ENCODE assay signal across 17 cellular contexts in genomic region chr11:46905806-46906205, GRCh38. TPM values are rescaled to one million over a fixed set of nuclear protein-coding genes. Genes with fewer than 3 reads are reported as not detected.
DNase-seq lines count a peak whose midpoint lies in the region; FAIRE-seq and TF ChIP-seq lines count a peak whose summit lies in the region.
"Had no signal": no experiment of that assay in that cellular context is flagged by ENCODE, and none has a peak within 500 bp of the region (broad histone marks: within the 10 kb centered on the region; RNA-seq: fewer than 3 reads in every experiment).

No MANE protein-coding gene starts in this region.

- H4K8ac ChIP-seq in H1 (ENCODE audit: extremely low read depth, insufficient read depth, low read length): no peak overlapping the region

- no peaks in the 10 kb centered on the region for H4K20me1 ChIP-seq in Loucy (ENCODE audit: insufficient read depth, low read length, poor library complexity, severe bottlenecking)
- no peaks in the 10 kb centered on the region for H4K20me1 ChIP-seq in H1 (replicated peaks in 1 of 2; ENCODE audit: control insufficient read depth in 1 of 2, insufficient read depth in 2 of 2, low read length in 2 of 2)
- no peaks in the 10 kb centered on the region for H4K20me1 ChIP-seq in GM23248 (ENCODE audit: insufficient read depth)
- H4K20me1 ChIP-seq: BLaER1 treated with 17β-estradiol and CSF1 and Interleukin-3, amounts not matched to agents 10 nM and 100 nM had no signal

- no peaks in the 10 kb centered on the region for H3F3A ChIP-seq in Loucy (ENCODE audit: low read depth)
- H3F3A ChIP-seq in GM23248 (ENCODE audit: insufficient read depth): no peaks in the 10 kb centered on the region

- H3K9me3 ChIP-seq in Loucy (ENCODE audit: insufficient read depth, low read depth, low read length): no peaks in the 10 kb centered on the region
- H3K9me3 ChIP-seq in H1 (ENCODE audit: insufficient read depth in 2 of 2, low read depth in 1 of 2, low read length in 1 of 2): no peaks in the 10 kb centered on the region
- H3K9me3 ChIP-seq in spleen: no peaks in the 10 kb centered on the region
- H3K9me3 ChIP-seq in GM23248 (ENCODE audit: low read depth): no peaks in the 10 kb centered on the region
- H3K9me3 ChIP-seq: A549; BLaER1 treated with 17β-estradiol and CSF1 and Interleukin-3, amounts not matched to agents 10 nM and 100 nM; MG63 had no signal

- no peak overlapping the region for H3K23ac ChIP-seq in H1 (ENCODE audit: insufficient read length)

- H2BK20ac ChIP-seq in H1 (ENCODE audit: low read length): no peak overlapping the region

- no peak for TF ChIP-seq EP300 in H1 (IDR thresholded peaks at IDR 0.05; ENCODE audit: borderline replicate concordance in 1 of 2, low read depth in 2 of 2, low read length in 2 of 2)

- H2BK15ac ChIP-seq in H1 (ENCODE audit: low read length): peak overlapping the region; percentile 90; the same call in 1 of the 2 replicates

- WGBS in H1 (ENCODE audit: extremely low coverage in 1 of 2, insufficient coverage in 1 of 2, insufficient read length in 1 of 2, insufficient replicate concordance in 2 of 2, low coverage in 1 of 2, low lambda C conversion rate in 2 of 2, missing lambda C conversion rate in 1 of 2), 2 experiments: 64% methylated on average over 4 of the region's 5 CpGs; no CpG with 5 or more reads in 1 of the 2 experiments
- WGBS in spleen, 5 donors: 64 to 85% (median 72%) methylated on average over 4 to 5 of the region's 5 CpGs
- WGBS in GM23248 (ENCODE audit: low coverage in 1 of 2, low lambda C conversion rate in 2 of 2, missing lambda C conversion rate in 2 of 2), 2 experiments: 78 to 79% methylated on average over 5 of the region's 5 CpGs

- no peak overlapping the region; the same call in 1 of the 2 replicates for H2BK12ac ChIP-seq in H1 (ENCODE audit: low read depth, low read length)

- no peaks in the 10 kb centered on the region for H3K36me3 ChIP-seq in Loucy (ENCODE audit: insufficient read depth, low read length)
- no peaks in the 10 kb centered on the region for H3K36me3 ChIP-seq in H1 (ENCODE audit: control insufficient read depth in 2 of 4, insufficient read depth in 4 of 4, low read length in 3 of 4)
- H3K36me3 ChIP-seq in spleen: no peaks in the 10 kb centered on the region
- H3K36me3 ChIP-seq in GM23248 (ENCODE audit: low read depth): no peaks in the 10 kb centered on the region
- H3K36me3 ChIP-seq: BLaER1 treated with 17β-estradiol and CSF1 and Interleukin-3, amounts not matched to agents 10 nM and 100 nM; MG63 had no signal

- no peaks in the 10 kb centered on the region for H3K79me2 ChIP-seq in Loucy (ENCODE audit: insufficient read depth, low read length)
- H3K79me2 ChIP-seq in H1 (ENCODE audit: control insufficient read depth in 1 of 2, insufficient read depth in 2 of 2, low read length in 2 of 2): 0 out of 4 replicates have a peak, but pooled peaks cover 0 to 9% of the 10 kb centered on the region in 2 experiments
- H3K79me2 ChIP-seq in GM23248 (ENCODE audit: insufficient read depth): no peaks in the 10 kb centered on the region

- no peak for TF ChIP-seq RAD21 in H1 (IDR thresholded peaks at IDR 0.05 in 1 of 2, conservative IDR thresholded peaks at IDR 0.05 in 1 of 2; ENCODE audit: low read depth in 2 of 2, low read length in 2 of 2)

- H2AK5ac ChIP-seq in H1 (ENCODE audit: low read depth, low read length): no peak overlapping the region

- no peaks in the 10 kb centered on the region for H3K27me3 ChIP-seq in Loucy (ENCODE audit: insufficient read depth, low read length, poor library complexity, severe bottlenecking)
- no peaks in the 10 kb centered on the region for H3K27me3 ChIP-seq in H1 (replicated peaks in 1 of 4; ENCODE audit: control insufficient read depth in 3 of 4, extremely low read depth in 1 of 4, insufficient read depth in 3 of 4, low read length in 3 of 4)
- H3K27me3 ChIP-seq in spleen (replicated peaks in 1 of 7): no peaks in the 10 kb centered on the region
- H3K27me3 ChIP-seq in GM23248 (replicated peaks; ENCODE audit: insufficient read depth): no peaks in the 10 kb centered on the region
- H3K27me3 ChIP-seq: BLaER1 treated with 17β-estradiol and CSF1 and Interleukin-3, amounts not matched to agents 10 nM and 100 nM; MG63 had no signal

- H4K5ac ChIP-seq in H1 (ENCODE audit: insufficient read length, low read depth, low read length): no peak overlapping the region

- TF ChIP-seq POLR2A in H1 (IDR thresholded peaks at IDR 0.05; ENCODE audit: control extremely low read depth in 1 of 2, low read depth in 2 of 2, low read length in 2 of 2) (no peak), spleen (IDR thresholded peaks at IDR 0.05) (no peak)

- in situ Hi-C loops in astrocyte of the cerebellum (cut with HindIII; ENCODE audit: low sequenced_read_pairs): no loop called here
- in situ Hi-C loops in GM23248 (cut with MboI): no loop called here

- peak overlapping the region; percentile 35 for H3K9ac ChIP-seq in Loucy (ENCODE audit: low read depth, low read length, poor library complexity, severe bottlenecking)
- no peak overlapping the region for H3K9ac ChIP-seq in H1 (replicated peaks in 1 of 4; ENCODE audit: extremely low read depth in 1 of 4, low read depth in 3 of 4, low read length in 3 of 4)
- no peak overlapping the region for H3K9ac ChIP-seq in GM23248
- H3K9ac ChIP-seq: BLaER1 treated with 17β-estradiol and CSF1 and Interleukin-3, amounts not matched to agents 10 nM and 100 nM had no signal

- H3K9me2 ChIP-seq in Loucy (replicated peaks; ENCODE audit: low read depth, low read length) (no peaks in the 10 kb centered on the region), GM23248 (ENCODE audit: insufficient read depth) (no peaks in the 10 kb centered on the region)

- no peak overlapping the region for H3K14ac ChIP-seq in H1 (ENCODE audit: insufficient read length)

- no peak for FAIRE-seq in H1 (lab: Jason Lieb, UNC)
- FAIRE-seq in frontal cortex (lab: Jason Lieb, UNC): no peak
- FAIRE-seq: A549, D721Med had no signal

- DNase-seq in astrocyte of the cerebellum (ENCODE audit: low read depth): peak; percentile 22
- no peak for DNase-seq in H1 (ENCODE audit: low read depth in 1 of 2, low spot score in 2 of 2)
- DNase-seq in spleen: no peak
- DNase-seq in frontal cortex (ENCODE audit: low spot score in 2 of 2): no peak
- no peak for DNase-seq in GM23248
- DNase-seq in NCI-H1694 treated with DMSO at 0.1 percent for 48 hours (lab: John Stamatoyannopoulos, UW): no peak
- DNase-seq: CD8-positive, alpha-beta memory T cell; DMS79 treated with DMSO at 0.1 percent for 48 hours; MG63; NCI-H1092 treated with DMSO at 0.1 percent for 48 hours; NCI-H345; NCI-H526 treated with DMSO at 0.1 percent for 48 hours; SHP77 treated with DMSO at 0.1 percent for 48 hours had no signal

- CTCF ChIA-PET in H1 (lab: Charles Lee; ENCODE audit: partially characterized antibody): interaction anchor here (1.2 to 7.5 kb wide), 4 partner anchors 11 to 252 kb away, joined by 6 to 44 read pairs (median 10); no protein-coding TSS in a partner anchor

- H3K4me1 ChIP-seq in Loucy (ENCODE audit: insufficient read depth, low read length, poor library complexity, severe bottlenecking): peaks cover 20% of the 10 kb centered on the region
- H3K4me1 ChIP-seq in H1 (replicated peaks in 1 of 4; ENCODE audit: control insufficient read depth in 3 of 4, insufficient read depth in 4 of 4, low read length in 3 of 4): peaks cover 13 to 27% (median 19%) of the 10 kb centered on the region in 4 experiments
- H3K4me1 ChIP-seq in spleen: peaks cover 3 to 36% (median 16%) of the 10 kb centered on the region in 6 donors
- no peaks in the 10 kb centered on the region for H3K4me1 ChIP-seq in GM23248 (ENCODE audit: insufficient read depth)
- H3K4me1 ChIP-seq: A549; BLaER1 treated with 17β-estradiol and CSF1 and Interleukin-3, amounts not matched to agents 10 nM and 100 nM had no signal

- H2BK120ac ChIP-seq in H1 (replicated peaks; ENCODE audit: low read depth, low read length): no peak overlapping the region

- no peak overlapping the region for H2BK5ac ChIP-seq in H1 (ENCODE audit: low read depth, low read length)

- 0 out of 2 replicates have a peak overlapping the region, but pooled peaks have one; percentile 63 for H3K18ac ChIP-seq in H1 (ENCODE audit: extremely low read depth, low read length)

- H4K91ac ChIP-seq in H1 (replicated peaks; ENCODE audit: insufficient read length, low read length): no peak overlapping the region

- POLR2A ChIA-PET in H1 (lab: Charles Lee; ENCODE audit: partially characterized antibody): interaction anchor here (0.7 kb wide), 1 partner anchor 607 kb away, joined by 3 read pairs; no protein-coding TSS in a partner anchor

- H3K4me3 ChIP-seq in Loucy (ENCODE audit: low read length, poor library complexity, severe bottlenecking) (no peak overlapping the region), astrocyte of the cerebellum (ENCODE audit: low read depth, low read length) (no peak overlapping the region), H1 (ENCODE audit: extremely low read depth in 1 of 4, insufficient read depth in 2 of 4, low read depth in 3 of 4, low read length in 4 of 4) (no peak overlapping the region), spleen (no peak overlapping the region), GM23248 (no peak overlapping the region)
- H3K4me3 ChIP-seq: A549; BLaER1 treated with 17β-estradiol and CSF1 and Interleukin-3, amounts not matched to agents 10 nM and 100 nM; MG63 had no signal

- H3K4me2 ChIP-seq in Loucy (ENCODE audit: low read depth, low read length, poor library complexity, severe bottlenecking): no peak overlapping the region
- peak overlapping the region in 1 of 2 experiments; percentile 30; a peak in 1 of 4 replicates for H3K4me2 ChIP-seq in H1 (ENCODE audit: insufficient read depth in 1 of 2, low read depth in 2 of 2, low read length in 2 of 2)
- no peak overlapping the region for H3K4me2 ChIP-seq in GM23248 (ENCODE audit: unreplicated experiment)
- H3K4me2 ChIP-seq: A549; BLaER1 treated with 17β-estradiol and CSF1 and Interleukin-3, amounts not matched to agents 10 nM and 100 nM had no signal

- peaks cover 6% of the 10 kb centered on the region for H3K79me1 ChIP-seq in H1 (ENCODE audit: low read depth, low read length)

- no peak overlapping the region for H3K27ac ChIP-seq in H1 (ENCODE audit: low read depth, low read length)
- H3K27ac ChIP-seq in spleen: peak overlapping the region in 5 of 8 donors; percentile 65 to 77 (median 72)
- H3K27ac ChIP-seq in GM23248: no peak overlapping the region
- H3K27ac ChIP-seq: A549; BLaER1 treated with 17β-estradiol and CSF1 and Interleukin-3, amounts not matched to agents 10 nM and 100 nM had no signal

- no peak overlapping the region for H3K56ac ChIP-seq in H1 (replicated peaks; ENCODE audit: insufficient read length, low read depth, low read length)

- H3K23me2 ChIP-seq in H1 (ENCODE audit: low read depth, low read length): no peaks in the 10 kb centered on the region

- TF ChIP-seq CTCF in Loucy (conservative IDR thresholded peaks at IDR 0.05; ENCODE audit: low read length) (no peak), astrocyte of the cerebellum (IDR thresholded peaks at IDR 0.05; ENCODE audit: low read depth, low read length, missing control alignments) (no peak), H1 (IDR thresholded peaks at IDR 0.05; ENCODE audit: control extremely low read depth in 1 of 3, insufficient read depth in 1 of 3, low read depth in 1 of 3, low read length in 3 of 3) (no peak), spleen (IDR thresholded peaks at IDR 0.05 in 8 of 11, conservative IDR thresholded peaks at IDR 0.05 in 3 of 11) (no peak)

- H3K4ac ChIP-seq in H1 (replicated peaks; ENCODE audit: insufficient read length, low read depth, low read length): no peak overlapping the region

- intact Hi-C loops in spleen (cut with DNase I; ENCODE audit: low total_unique reads): no loop called here

- H2AFZ ChIP-seq in Loucy (ENCODE audit: low read length) (no peak overlapping the region), H1 (ENCODE audit: low read length) (no peak overlapping the region), GM23248 (no peak overlapping the region)

RNA-seq across cellular contexts. Expression of gene LRP4, which starts 12.5 kb away (rescaled TPM):
- total RNA-seq in H1 (2021; fragmentation: NEBNext Ultra II Directional; extraction: Animal tissue kit (Norgen Biotek cat#: 25700)): 20.8 and 22.1 TPM in 2 replicates
- polyA plus RNA-seq in H1 (2011; rRNA removed) (5.4 and 11.0 TPM in 2 replicates), spleen (1 to 10 TPM in 2 of 3 donors, under 1 TPM in 1; 0.88 to 7.0 (median 3.6) TPM), GM23248 (2016; fragmentation: Nextera tagmentation; extraction: Ambion mirVana) (1.4 and 2.0 TPM in 2 replicates)
- polyA plus RNA-seq in H1 (2011; cell fraction: cytosol; rRNA removed): 9.7 TPM
- 38.0 TPM for polyA plus RNA-seq in H1 (2011; cell fraction: nucleus; rRNA removed)
- polyA plus RNA-seq in H1 (2012, experiment 1 of 2): 13.2 to 16.4 TPM (median 13.8 TPM) in 4 replicates
- 3.2 TPM for polyA plus RNA-seq in H1 (2012, experiment 2 of 2)
- 19.9 TPM for polyA plus RNA-seq in H1 (2013, experiment 1 of 2)
- polyA plus RNA-seq in H1 (2013, experiment 2 of 2): 17.6 TPM
- 28.0 and 31.2 TPM in 2 replicates for polyA minus RNA-seq in H1 (2011; rRNA and poly(A)+ RNA removed)
- 11.9 TPM for polyA minus RNA-seq in H1 (2011; cell fraction: cytosol; rRNA and poly(A)+ RNA removed)
- 29.2 TPM for polyA minus RNA-seq in H1 (2011; cell fraction: nucleus; rRNA and poly(A)+ RNA removed)
- total RNA-seq in spleen (10 to 100 TPM; 13.2 to 30.7 (median 23.9) TPM), frontal cortex (4.1 TPM)
- total RNA-seq in GM23248 (2014; rRNA removed; shearing (Covaris generic)): 2.0 and 2.9 TPM in 2 replicates
- polyA plus RNA-seq: CD8-positive, alpha-beta memory T cell had no signal

RNA-seq across cellular contexts. Expression of gene CSTPP1, which starts 30.8 kb away (rescaled TPM):
- 24.2 and 26.2 TPM in 2 replicates for total RNA-seq in H1 (2021; fragmentation: NEBNext Ultra II Directional; extraction: Animal tissue kit (Norgen Biotek cat#: 25700))
- 28.7 and 55.1 TPM in 2 replicates for polyA plus RNA-seq in H1 (2011; rRNA removed)
- polyA plus RNA-seq in H1 (2011; cell fraction: cytosol; rRNA removed): 27.5 TPM
- polyA plus RNA-seq in H1 (2011; cell fraction: nucleus; rRNA removed): 34.3 TPM
- 24.5 to 28.7 TPM (median 26.8 TPM) in 4 replicates for polyA plus RNA-seq in H1 (2012, experiment 1 of 2)
- polyA plus RNA-seq in H1 (2012, experiment 2 of 2): 26.6 TPM
- 15.1 TPM for polyA plus RNA-seq in H1 (2013, experiment 1 of 2)
- polyA plus RNA-seq in H1 (2013, experiment 2 of 2): 15.9 TPM
- polyA minus RNA-seq in H1 (2011; rRNA and poly(A)+ RNA removed): 25.0 and 34.0 TPM in 2 replicates
- 20.8 TPM for polyA minus RNA-seq in H1 (2011; cell fraction: cytosol; rRNA and poly(A)+ RNA removed)
- polyA minus RNA-seq in H1 (2011; cell fraction: nucleus; rRNA and poly(A)+ RNA removed): 33.3 TPM
- 10 to 100 TPM; 10.9 to 23.0 (median 16.2) TPM for total RNA-seq in spleen
- 10 to 100 TPM in 1 of 3 donors, 1 to 10 TPM in 2; 8.6 to 10.8 (median 9.8) TPM for polyA plus RNA-seq in spleen
- total RNA-seq in frontal cortex: 46.5 TPM
- total RNA-seq in GM23248 (2014; rRNA removed; shearing (Covaris generic)): 21.7 and 31.5 TPM in 2 replicates
- polyA plus RNA-seq in GM23248 (2016; fragmentation: Nextera tagmentation; extraction: Ambion mirVana): 39.9 and 42.4 TPM in 2 replicates

RNA-seq across cellular contexts. Expression of gene CKAP5, which starts 59.7 kb away (rescaled TPM):
- total RNA-seq in H1 (2021; fragmentation: NEBNext Ultra II Directional; extraction: Animal tissue kit (Norgen Biotek cat#: 25700)): 185 and 192 TPM in 2 replicates
- polyA plus RNA-seq in H1 (2011; rRNA removed) (45.2 and 64.8 TPM in 2 replicates), spleen (1 to 10 TPM; 6.5 to 8.5 (median 7.9) TPM), GM23248 (2016; fragmentation: Nextera tagmentation; extraction: Ambion mirVana) (35.2 and 43.1 TPM in 2 replicates)
- 74.4 TPM for polyA plus RNA-seq in H1 (2011; cell fraction: cytosol; rRNA removed)
- polyA plus RNA-seq in H1 (2011; cell fraction: nucleus; rRNA removed): 136 TPM
- polyA plus RNA-seq in H1 (2012, experiment 1 of 2): 70.6 to 109 TPM (median 85.2 TPM) in 4 replicates
- 4.1 TPM for polyA plus RNA-seq in H1 (2012, experiment 2 of 2)
- 50.9 TPM for polyA plus RNA-seq in H1 (2013, experiment 1 of 2)
- polyA plus RNA-seq in H1 (2013, experiment 2 of 2): 48.5 TPM
- 249 and 293 TPM in 2 replicates for polyA minus RNA-seq in H1 (2011; rRNA and poly(A)+ RNA removed)
- polyA minus RNA-seq in H1 (2011; cell fraction: cytosol; rRNA and poly(A)+ RNA removed): 89.2 TPM
- polyA minus RNA-seq in H1 (2011; cell fraction: nucleus; rRNA and poly(A)+ RNA removed): 168 TPM
- total RNA-seq in spleen (10 to 100 TPM; 32.8 to 55.4 (median 46.0) TPM), frontal cortex (196 TPM)
- total RNA-seq in GM23248 (2014; rRNA removed; shearing (Covaris generic)): 47.6 and 57.7 TPM in 2 replicates

Comparison
In these comparisons a context has a peak if more than half of its experiments do, and no peak if none do; other contexts are left out.
1. H3K27ac ChIP-seq: peak in spleen (5 of 8); none in H1 (single experiment) and GM23248 (single experiment).